In the genomic region with DNA sequence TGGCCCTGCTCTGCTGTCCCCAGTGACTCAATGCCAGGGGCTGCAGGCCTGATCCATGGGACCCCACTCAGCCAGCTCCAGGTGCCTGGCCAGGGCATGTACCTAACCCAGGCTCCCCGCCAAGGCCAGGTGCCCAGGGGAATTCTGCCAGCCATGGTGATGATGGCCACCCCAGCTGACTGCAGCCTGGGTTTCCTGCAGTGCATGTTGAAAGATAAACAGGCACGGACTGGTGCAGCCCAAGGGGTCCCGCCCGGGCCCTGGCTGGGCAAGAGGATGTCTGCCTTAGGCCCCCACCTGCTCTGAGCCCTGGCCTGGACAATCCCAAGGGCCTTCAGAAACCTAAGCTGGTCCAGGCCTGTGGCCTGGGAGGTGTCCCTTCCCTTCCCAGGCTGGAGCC, we compare ENCODE assay signal across 11 cellular contexts. TPM values are rescaled to one million over a fixed set of nuclear protein-coding genes. Genes with fewer than 3 reads are reported as not detected.
DNase-seq lines count a peak whose midpoint lies in the region; TF ChIP-seq lines count a peak whose summit lies in the region.
"Had no signal": no experiment of that assay in that cellular context is flagged by ENCODE, and none has a peak within 500 bp of the region (broad histone marks: within the 10 kb centered on the region; RNA-seq: fewer than 3 reads in every experiment).

No MANE protein-coding gene starts in this region.

- peaks cover 5% of the 10 kb centered on the region; the same call in 1 of the 2 replicates for H3K79me2 ChIP-seq in Loucy (ENCODE audit: insufficient read depth, low read length)
- H3K79me2 ChIP-seq in parathyroid adenoma, result peaks cover 3% of the 10 kb centered on the region

- CTCF ChIA-PET in CD4-positive, alpha-beta memory T cell (lab: Charles Lee; ENCODE audit: partially characterized antibody), result interaction anchor here (1.9 to 4.4 kb wide), 4 partner anchors 9 to 79 kb away, joined by 6 to 43 read pairs (median 21); no protein-coding TSS in a partner anchor

- H3K9me2 ChIP-seq in Loucy (replicated peaks; ENCODE audit: low read depth, low read length), result no peaks in the 10 kb centered on the region

- no peaks in the 10 kb centered on the region for H3K9me3 ChIP-seq in CD4-positive, alpha-beta memory T cell (ENCODE audit: control insufficient read depth in 1 of 2, low read length in 2 of 2)
- H3K9me3 ChIP-seq in Loucy (ENCODE audit: insufficient read depth, low read depth, low read length), result no peaks in the 10 kb centered on the region
- H3K9me3 ChIP-seq in duodenal mucosa (ENCODE audit: control insufficient read depth in 1 of 2, low read length in 2 of 2), result no peaks in the 10 kb centered on the region
- no peaks in the 10 kb centered on the region for H3K9me3 ChIP-seq in parathyroid adenoma (ENCODE audit: control insufficient read depth, low read length)
- H3K9me3 ChIP-seq in uterus, result no peaks in the 10 kb centered on the region

- H2AFZ ChIP-seq in Loucy (ENCODE audit: low read length), result no peak overlapping the region
- no peak overlapping the region for H2AFZ ChIP-seq in parathyroid adenoma

- peaks cover 7% of the 10 kb centered on the region; the same call in 1 of the 2 replicates for H3F3A ChIP-seq in Loucy (ENCODE audit: low read depth)

- peak overlapping the region; percentile 66 for H3K9ac ChIP-seq in Loucy (ENCODE audit: low read depth, low read length, poor library complexity, severe bottlenecking)
- peak overlapping the region; percentile 21 to 37 for H3K9ac ChIP-seq in duodenal mucosa (ENCODE audit: low read depth in 1 of 2, low read length in 2 of 2)
- no peak overlapping the region for H3K9ac ChIP-seq in parathyroid adenoma

- peaks cover 59% of the 10 kb centered on the region for H3K4me1 ChIP-seq in CD4-positive, alpha-beta memory T cell (ENCODE audit: insufficient read depth, low read length)
- H3K4me1 ChIP-seq in Loucy (ENCODE audit: insufficient read depth, low read length, poor library complexity, severe bottlenecking), result peaks cover 42% of the 10 kb centered on the region
- H3K4me1 ChIP-seq in duodenal mucosa (ENCODE audit: control insufficient read depth in 1 of 2, insufficient read depth in 2 of 2, low read length in 2 of 2), result peaks cover 42 to 71% of the 10 kb centered on the region in 2 donors
- peaks cover 12% of the 10 kb centered on the region for H3K4me1 ChIP-seq in parathyroid adenoma
- H3K4me1 ChIP-seq in uterus, result peaks cover 0 to 18% of the 10 kb centered on the region in 2 donors

- H3K9me3 Mint-ChIP-seq in CD4-positive, alpha-beta memory T cell, result peaks cover 0 to 3% (median 0%) of the 10 kb centered on the region in 8 donors

- peaks cover 16 to 45% (median 29%) of the 10 kb centered on the region in 4 donors for H3K4me1 Mint-ChIP-seq in CD4-positive, alpha-beta memory T cell

- H3K36me3 ChIP-seq in CD4-positive, alpha-beta memory T cell (ENCODE audit: insufficient read depth, low read length), result no peaks in the 10 kb centered on the region
- H3K36me3 ChIP-seq in Loucy (ENCODE audit: insufficient read depth, low read length), result no peaks in the 10 kb centered on the region
- no peaks in the 10 kb centered on the region for H3K36me3 ChIP-seq in duodenal mucosa (ENCODE audit: control insufficient read depth in 1 of 2, insufficient read depth in 2 of 2, low read length in 2 of 2)
- no peaks in the 10 kb centered on the region for H3K36me3 ChIP-seq in parathyroid adenoma (ENCODE audit: control insufficient read depth, insufficient read depth, low read length)
- H3K36me3 ChIP-seq in uterus, result no peaks in the 10 kb centered on the region
- no peaks in the 10 kb centered on the region for H3K36me3 ChIP-seq in brain microvascular endothelial cell (replicated peaks)

- no peak for TF ChIP-seq POLR2A in uterus (IDR thresholded peaks at IDR 0.05)

- no peak overlapping the region for H3K4me3 ChIP-seq in CD4-positive, alpha-beta memory T cell (ENCODE audit: low read length in 2 of 2)
- H3K4me3 ChIP-seq in Loucy (ENCODE audit: low read length, poor library complexity, severe bottlenecking) (peak overlapping the region; percentile 71), duodenal mucosa (ENCODE audit: low read depth in 1 of 2, low read length in 2 of 2) (peak overlapping the region in 1 of 2 donors; percentile 61), parathyroid adenoma (ENCODE audit: low read depth, low read length) (peak overlapping the region; percentile 62), uterus (no peak overlapping the region), brain microvascular endothelial cell (ENCODE audit: low read depth, low read length) (no peak overlapping the region)
- H3K4me3 ChIP-seq: GM12878 had no signal

- no peak overlapping the region for H3K27ac ChIP-seq in CD4-positive, alpha-beta memory T cell (ENCODE audit: low read depth, low read length)
- H3K27ac ChIP-seq in duodenal mucosa (ENCODE audit: low read depth, low read length) (peak overlapping the region; percentile 56), parathyroid adenoma (peak overlapping the region; percentile 64), uterus (no peak overlapping the region), brain microvascular endothelial cell (no peak overlapping the region)

- peak overlapping the region in 5 of 7 donors; percentile 13 to 91 (median 77) for H3K27ac Mint-ChIP-seq in CD4-positive, alpha-beta memory T cell

- H3K4me2 ChIP-seq in Loucy (ENCODE audit: low read depth, low read length, poor library complexity, severe bottlenecking), result peak overlapping the region; percentile 84
- peak overlapping the region; percentile 84 for H3K4me2 ChIP-seq in parathyroid adenoma (ENCODE audit: low read length)

- DNase-seq in CD4-positive, alpha-beta memory T cell, result no peak
- DNase-seq in NCI-H1417 (lab: John Stamatoyannopoulos, UW) (no peak), uterus (no peak), brain microvascular endothelial cell (no peak)
- DNase-seq in activated CD8-positive, alpha-beta memory T cell treated with anti-CD3 and anti-CD28 coated beads, Interleukin-2, amount 50 U/mL, for 48 hours, result no peak
- DNase-seq: activated naive CD4-positive, alpha-beta T cell treated with anti-CD3 and anti-CD28 coated beads, Interleukin-2, amount 50 U/mL, for 16 hours had no signal

- in situ Hi-C loops in brain microvascular endothelial cell (cut with HindIII; ENCODE audit: low pct_ligation_motif_present, low sequenced_read_pairs), result loop anchor here (25.0 kb wide), 2 partner anchors 90 to 215 kb away; partner anchors contain the start of genes C8G, FBXW5 and RABL6

- H3K36me3 Mint-ChIP-seq in CD4-positive, alpha-beta memory T cell, result peaks cover 4 to 7% of the 10 kb centered on the region in 2 donors

- TF ChIP-seq CTCF in Loucy (conservative IDR thresholded peaks at IDR 0.05; ENCODE audit: low read length) (no peak), parathyroid adenoma (IDR thresholded peaks at IDR 0.05) (no peak), uterus (IDR thresholded peaks at IDR 0.05) (no peak), brain microvascular endothelial cell (IDR thresholded peaks at IDR 0.05; ENCODE audit: low read depth, low read length, missing control alignments) (no peak)

- POLR2A ChIA-PET in CD4-positive, alpha-beta memory T cell (lab: Charles Lee; ENCODE audit: partially characterized antibody), result interaction anchor here (0.5 to 8.2 kb wide), 11 partner anchors 8 to 214 kb away, joined by 3 to 52 read pairs (median 3); partner anchors contain the start of genes CLIC3, PAXX and TUBB4B

- intact Hi-C loops in CD4-positive, alpha-beta memory T cell (cut with micrococcal nuclease), result loop anchor here (10.0 kb wide), 1 partner anchor 52 kb away; the partner anchor contains the start of gene PTGDS
- intact Hi-C loops in uterus (cut with DNase I; ENCODE audit: low total_unique reads), result no loop called here

- H3K27me3 Mint-ChIP-seq in CD4-positive, alpha-beta memory T cell, result no peaks in the 10 kb centered on the region

- H4K20me1 ChIP-seq in Loucy (ENCODE audit: insufficient read depth, low read length, poor library complexity, severe bottlenecking), result peaks cover 5% of the 10 kb centered on the region

- H3K4me3 Mint-ChIP-seq in CD4-positive, alpha-beta memory T cell, result peak overlapping the region in 7 of 8 donors; percentile 64 to 90 (median 88)

- H3K27me3 ChIP-seq in CD4-positive, alpha-beta memory T cell (ENCODE audit: insufficient read depth, low read length), result no peaks in the 10 kb centered on the region
- H3K27me3 ChIP-seq in Loucy (ENCODE audit: insufficient read depth, low read length, poor library complexity, severe bottlenecking) (no peaks in the 10 kb centered on the region), duodenal mucosa (ENCODE audit: control insufficient read depth in 1 of 2, insufficient read depth in 2 of 2, low read length in 2 of 2) (no peaks in the 10 kb centered on the region), parathyroid adenoma (ENCODE audit: control insufficient read depth, insufficient read depth, low read length) (no peaks in the 10 kb centered on the region), uterus (no peaks in the 10 kb centered on the region), brain microvascular endothelial cell (replicated peaks) (no peaks in the 10 kb centered on the region)

RNA-seq across cellular contexts. Expression of gene ABCA2, which starts 1.2 kb away (rescaled TPM):
- total RNA-seq in CD4-positive, alpha-beta memory T cell, result 10 to 100 TPM; 63.8 to 68.6 TPM
- polyA plus RNA-seq in CD4-positive, alpha-beta memory T cell, result 10 to 100 TPM in 1 of 2 donors, 1 to 10 TPM in 1; 2.6 to 10.8 TPM
- total RNA-seq in uterus, result 10 to 100 TPM; 24.8 to 36.9 (median 26.1) TPM

RNA-seq across cellular contexts. Expression of gene FUT7, which starts 5.1 kb away (rescaled TPM):
- 1 to 10 TPM; 3.4 to 4.6 TPM for total RNA-seq in CD4-positive, alpha-beta memory T cell
- 10 to 100 TPM; 22.6 to 43.8 TPM for polyA plus RNA-seq in CD4-positive, alpha-beta memory T cell
- total RNA-seq in uterus, result not detected

RNA-seq across cellular contexts. Expression of gene NPDC1, which starts 19.1 kb away (rescaled TPM):
- 10 to 100 TPM; 20.7 to 21.4 TPM for total RNA-seq in CD4-positive, alpha-beta memory T cell
- polyA plus RNA-seq in CD4-positive, alpha-beta memory T cell, result 10 to 100 TPM; 22.8 to 32.2 TPM
- total RNA-seq in uterus, result 100 to 1,000 TPM in 1 of 4 donors, 10 to 100 TPM in 3; 25.2 to 221 (median 59.2) TPM

RNA-seq across cellular contexts. Expression of gene ENTPD2, which starts 27.0 kb away (rescaled TPM):
- not detected for total RNA-seq in CD4-positive, alpha-beta memory T cell
- polyA plus RNA-seq in CD4-positive, alpha-beta memory T cell, result not detected
- 10 to 100 TPM in 1 of 4 donors, 1 to 10 TPM in 1, not detected in 2; 2.4 to 11.5 TPM for total RNA-seq in uterus
- total RNA-seq: subcutaneous adipose tissue had no signal

RNA-seq across cellular contexts. Expression of gene CLIC3, which starts 30.5 kb away (rescaled TPM):
- 1 to 10 TPM; 3.1 to 3.7 TPM for total RNA-seq in CD4-positive, alpha-beta memory T cell
- polyA plus RNA-seq in CD4-positive, alpha-beta memory T cell, result 1 to 10 TPM; 5.0 to 7.8 TPM
- total RNA-seq in uterus, result 1 to 10 TPM in 2 of 4 donors, not detected in 2; 1.5 TPM
- total RNA-seq: GM12878 had no signal

Comparison
In these comparisons a context has a peak if more than half of its experiments do, and no peak if none do; other contexts are left out.
1. H3K27ac ChIP-seq: peak in duodenal mucosa (single experiment) and parathyroid adenoma (single experiment); none in CD4-positive, alpha-beta memory T cell (single experiment), uterus (0 of 2) and brain microvascular endothelial cell (single experiment).
2. H3K4me3 ChIP-seq: peak in Loucy (single experiment) and parathyroid adenoma (single experiment); none in CD4-positive, alpha-beta memory T cell (0 of 2), uterus (0 of 2) and brain microvascular endothelial cell (single experiment).
3. RNA of gene FUT7, which starts 5.1 kb away (total RNA-seq): 3.4 to 4.6 TPM in CD4-positive, alpha-beta memory T cell; not detected in uterus; every median in the first group is over 4 times any median in the second.